In the genomic region with DNA sequence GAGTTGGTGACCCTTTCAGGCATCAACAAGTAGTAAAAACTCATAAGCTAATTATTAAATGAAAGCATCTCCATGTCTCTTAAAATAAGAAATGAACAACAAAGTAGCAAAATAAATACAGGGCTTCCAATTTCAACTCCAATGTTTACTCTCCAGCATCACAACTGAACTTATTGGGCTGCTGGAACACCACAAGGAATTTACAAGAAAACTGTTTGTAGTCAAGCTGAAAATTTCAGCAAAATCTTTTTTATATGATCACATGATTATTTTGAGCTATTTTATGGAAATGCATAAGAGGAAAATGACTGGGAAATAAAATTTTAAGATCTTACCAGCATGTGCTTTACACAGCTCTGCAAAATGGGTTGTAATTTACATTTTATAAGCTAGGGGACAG, we compare ENCODE assay signal across 22 cellular contexts.
"Had no signal": no experiment of that assay in that cellular context is flagged by ENCODE, and none has a peak within 500 bp of the region (broad histone marks: within the 10 kb centered on the region; RNA-seq: fewer than 3 reads in every experiment).

No MANE protein-coding gene starts in this region.

- H3K4me3 ChIP-seq: PC-9, Peyer's patch, SJSA1, SK-N-MC had no signal

- H3K27me3 ChIP-seq: Peyer's patch, SJSA1 had no signal

- H3K4me1 ChIP-seq: Peyer's patch, SJSA1 had no signal

- DNase-seq: IMR-90, Karpas-422, KG1, MM.1S, NCI-H1092 treated with DMSO at 0.1 percent for 48 hours, NCI-H1436, NCI-H187, NCI-H2029, NCI-H2171 treated with DMSO at 0.1 percent for 48 hours, NCI-H345, NCI-H446 treated with DMSO at 0.1 percent for 48 hours, NCI-H510A treated with DMSO at 0.1 percent for 48 hours, NCI-H526, NCI-H774, PC-9, Peyer's patch, Right ventricle myocardium superior, RPMI8226, SIG-M5 had no signal

- H3K36me3 ChIP-seq: Peyer's patch, SJSA1 had no signal

- H3K9me3 ChIP-seq: Peyer's patch, SJSA1 had no signal

- ATAC-seq: HepG2 had no signal

- H2AFZ ChIP-seq: PC-9 had no signal

- FAIRE-seq: HepG2 had no signal

- H3K4me2 ChIP-seq: PC-9 had no signal

- H3K27ac ChIP-seq: PC-9, Peyer's patch, SJSA1, SK-N-MC had no signal
